18 cellular contexts compared by ENCODE assay signal in the genomic region with DNA sequence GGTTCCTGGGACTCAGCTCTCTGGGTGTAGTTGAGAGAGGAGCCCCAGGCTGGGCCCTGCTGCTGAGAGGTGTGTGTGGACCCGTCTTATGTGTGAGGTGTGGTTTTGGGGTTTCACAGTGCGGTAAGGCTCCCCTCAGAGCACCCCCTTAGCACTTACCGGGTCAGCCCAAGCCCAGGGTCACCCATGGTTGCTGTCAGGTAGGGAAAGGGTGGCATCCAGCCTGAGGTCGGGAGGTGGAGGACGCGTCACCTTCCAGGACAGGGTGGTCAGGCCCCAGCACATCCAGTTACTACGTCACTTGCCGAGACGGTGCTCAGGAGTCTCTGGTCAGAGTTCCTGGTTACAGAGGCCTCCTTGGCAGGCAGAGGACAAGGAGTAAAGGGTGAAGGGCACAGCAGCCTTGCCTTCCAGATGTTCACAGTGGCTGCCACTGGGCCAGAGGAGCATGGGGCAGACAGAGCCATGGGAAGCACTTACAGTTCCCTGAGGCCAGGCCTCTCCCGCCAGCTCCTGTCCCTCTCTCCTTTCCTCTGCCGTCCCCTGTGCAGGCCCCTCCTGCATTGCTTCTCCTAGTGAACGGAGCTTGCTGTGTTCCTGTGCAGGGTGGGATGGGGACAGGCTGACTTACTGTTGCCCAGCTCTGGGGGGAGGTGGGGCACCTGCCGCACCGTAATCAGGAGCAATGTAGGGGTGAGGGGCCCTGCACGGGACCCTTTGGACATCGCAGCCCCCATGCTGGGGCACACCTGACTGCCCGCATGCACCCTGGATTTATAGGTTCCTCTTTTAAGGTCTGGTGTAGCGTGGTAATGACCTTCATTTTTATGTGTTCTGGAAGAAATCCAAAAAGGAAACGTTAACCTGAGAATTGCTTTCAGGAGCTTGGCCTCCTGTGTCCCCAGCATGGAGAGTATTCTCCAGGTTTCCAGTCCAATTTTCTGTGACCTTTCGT.
DNase-seq lines count a peak whose midpoint lies in the region; ATAC-seq and TF ChIP-seq lines count a peak whose summit lies in the region.
"Had no signal": no experiment of that assay in that cellular context is flagged by ENCODE, and none has a peak within 500 bp of the region (broad histone marks: within the 10 kb centered on the region; RNA-seq: fewer than 3 reads in every experiment).

No MANE protein-coding gene starts in this region.

- peaks cover 15% of the 10 kb centered on the region for H3K4me1 ChIP-seq in HEK293 (ENCODE audit: control insufficient read depth, insufficient read depth, low read length)

- H3K36me3 ChIP-seq in HEK293 (ENCODE audit: control insufficient read depth in 2 of 2, insufficient read depth in 1 of 2, low read length in 2 of 2) = no peaks in the 10 kb centered on the region

- peak; percentile 57 for DNase-seq in DMS153 (lab: John Stamatoyannopoulos, UW)
- DNase-seq in DMS153 treated with DMSO at 0.1 percent for 48 hours (lab: John Stamatoyannopoulos, UW; ENCODE audit: unreplicated experiment) = no peak
- DNase-seq in chondrocyte (ENCODE audit: low spot score) = peak; percentile 63
- peak; percentile 46 for DNase-seq in natural killer cell treated with Interleukin-12 subunit alpha and Interleukin-12 subunit beta and Interleukin-15 and Interleukin-18, amount 100 ng/mL, for 72 hours (ENCODE audit: low spot score)
- DNase-seq in SKM-1 treated with dmso at 0.1 percent for 144 hours (lab: John Stamatoyannopoulos, UW; ENCODE audit: unreplicated experiment) = no peak
- no peak for DNase-seq in activated gamma-delta T cell treated with Interleukin-2 at 50 U/mL for 16 hours
- DNase-seq in putamen (ENCODE audit: low spot score) = no peak
- DNase-seq: activated CD4-positive, alpha-beta T cell treated with anti-CD3 and anti-CD28 coated beads for 4 hours; activated effector memory CD4-positive, alpha-beta T cell treated with anti-CD3 and anti-CD28 coated beads, Interleukin-2, amount 50 U/mL, for 16 hours; AML-193; caudate nucleus; GM23248; NCI-H1105 treated with DMSO at 0.1 percent for 48 hours; NCI-H526 treated with DMSO at 0.1 percent for 48 hours; stimulated activated CD4-positive, alpha-beta T cell treated with anti-CD3 and anti-CD28 coated beads, Interleukin-2, amount 100 ng/mL, for 24 hours had no signal

- H3K36me3 Mint-ChIP-seq in chondrocyte (ENCODE audit: low read depth) = no peaks in the 10 kb centered on the region
- no peaks in the 10 kb centered on the region for H3K36me3 Mint-ChIP-seq in natural killer cell treated with Interleukin-12 subunit alpha and Interleukin-12 subunit beta and Interleukin-15 and Interleukin-18, amount 100 ng/mL, for 72 hours

- peak in 1 of 2 donors; percentile 39 for ATAC-seq in natural killer cell treated with Interleukin-12 subunit alpha and Interleukin-12 subunit beta and Interleukin-15 and Interleukin-18, amount 100 ng/mL, for 72 hours

- H3K27ac Mint-ChIP-seq in chondrocyte (ENCODE audit: unreplicated experiment) = no peak overlapping the region
- H3K27ac Mint-ChIP-seq in natural killer cell treated with Interleukin-12 subunit alpha and Interleukin-12 subunit beta and Interleukin-15 and Interleukin-18, amount 100 ng/mL, for 72 hours = no peak overlapping the region

- no peak overlapping the region for H3K4me3 Mint-ChIP-seq in chondrocyte (ENCODE audit: unreplicated experiment)
- no peak overlapping the region for H3K4me3 Mint-ChIP-seq in natural killer cell treated with Interleukin-12 subunit alpha and Interleukin-12 subunit beta and Interleukin-15 and Interleukin-18, amount 100 ng/mL, for 72 hours

- no peaks in the 10 kb centered on the region for H3K27me3 Mint-ChIP-seq in chondrocyte (ENCODE audit: low read depth)
- H3K27me3 Mint-ChIP-seq in natural killer cell treated with Interleukin-12 subunit alpha and Interleukin-12 subunit beta and Interleukin-15 and Interleukin-18, amount 100 ng/mL, for 72 hours = no peaks in the 10 kb centered on the region

- TF ChIP-seq CTCF in HEK293 (tag by site-specific recombination; IDR thresholded peaks at IDR 0.05) = no peak
- no peak for TF ChIP-seq CTCF in chondrocyte (IDR thresholded peaks at IDR 0.05)

- H3K9me3 ChIP-seq in HEK293 (ENCODE audit: control insufficient read depth, insufficient read depth, low read depth, low read length) = no peaks in the 10 kb centered on the region

- CTCF ChIA-PET in HEK293 (lab: Yijun Ruan, JAX) = no interaction called here

- POLR2A ChIA-PET in HEK293 (lab: Yijun Ruan, JAX) = no interaction called here

- H3K4me3 ChIP-seq in HEK293 (ENCODE audit: low read depth, low read length) = no peak overlapping the region
- H3K4me3 ChIP-seq: GM23248, lung had no signal

- H3K9me3 Mint-ChIP-seq in chondrocyte (ENCODE audit: low read depth) = no peaks in the 10 kb centered on the region
- no peaks in the 10 kb centered on the region for H3K9me3 Mint-ChIP-seq in natural killer cell treated with Interleukin-12 subunit alpha and Interleukin-12 subunit beta and Interleukin-15 and Interleukin-18, amount 100 ng/mL, for 72 hours

- peaks cover 13% of the 10 kb centered on the region for H3K4me1 Mint-ChIP-seq in chondrocyte (ENCODE audit: low read depth)
- H3K4me1 Mint-ChIP-seq in natural killer cell treated with Interleukin-12 subunit alpha and Interleukin-12 subunit beta and Interleukin-15 and Interleukin-18, amount 100 ng/mL, for 72 hours (ENCODE audit: low read depth in 2 of 2) = peaks cover 40 to 49% of the 10 kb centered on the region in 2 donors

- no peak overlapping the region for H3K27ac ChIP-seq in HEK293 (ENCODE audit: extremely low read depth, low read depth, low read length)
- H3K27ac ChIP-seq: 22Rv1, GM23248 had no signal

TF ChIP-seq in HEK293, 187 proteins besides CTCF, POLR2A, EP300 and RAD21:
- no peak for TF ChIP-seq ZNF549 (tag by site-specific recombination; IDR thresholded peaks at IDR 0.05)
- TF ChIP-seq, protein P1, sequence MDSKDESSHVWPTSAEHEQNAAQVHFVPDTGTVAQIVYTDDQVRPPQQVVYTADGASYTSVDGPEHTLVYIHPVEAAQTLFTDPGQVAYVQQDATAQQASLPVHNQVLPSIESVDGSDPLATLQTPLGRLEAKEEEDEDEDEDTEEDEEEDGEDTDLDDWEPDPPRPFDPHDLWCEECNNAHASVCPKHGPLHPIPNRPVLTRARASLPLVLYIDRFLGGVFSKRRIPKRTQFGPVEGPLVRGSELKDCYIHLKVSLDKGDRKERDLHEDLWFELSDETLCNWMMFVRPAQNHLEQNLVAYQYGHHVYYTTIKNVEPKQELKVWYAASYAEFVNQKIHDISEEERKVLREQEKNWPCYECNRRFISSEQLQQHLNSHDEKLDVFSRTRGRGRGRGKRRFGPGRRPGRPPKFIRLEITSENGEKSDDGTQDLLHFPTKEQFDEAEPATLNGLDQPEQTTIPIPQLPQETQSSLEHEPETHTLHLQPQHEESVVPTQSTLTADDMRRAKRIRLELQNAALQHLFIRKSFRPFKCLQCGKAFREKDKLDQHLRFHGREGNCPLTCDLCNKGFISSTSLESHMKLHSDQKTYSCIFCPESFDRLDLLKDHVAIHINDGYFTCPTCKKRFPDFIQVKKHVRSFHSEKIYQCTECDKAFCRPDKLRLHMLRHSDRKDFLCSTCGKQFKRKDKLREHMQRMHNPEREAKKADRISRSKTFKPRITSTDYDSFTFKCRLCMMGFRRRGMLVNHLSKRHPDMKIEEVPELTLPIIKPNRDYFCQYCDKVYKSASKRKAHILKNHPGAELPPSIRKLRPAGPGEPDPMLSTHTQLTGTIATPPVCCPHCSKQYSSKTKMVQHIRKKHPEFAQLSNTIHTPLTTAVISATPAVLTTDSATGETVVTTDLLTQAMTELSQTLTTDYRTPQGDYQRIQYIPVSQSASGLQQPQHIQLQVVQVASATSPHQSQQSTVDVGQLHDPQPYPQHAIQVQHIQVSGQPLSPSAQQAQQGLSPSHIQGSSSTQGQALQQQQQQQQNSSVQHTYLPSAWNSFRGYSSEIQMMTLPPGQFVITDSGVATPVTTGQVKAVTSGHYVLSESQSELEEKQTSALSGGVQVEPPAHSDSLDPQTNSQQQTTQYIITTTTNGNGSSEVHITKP (tag by site-specific recombination; IDR thresholded peaks at IDR 0.05) = peak; percentile 44; the same call in 1 of the 2 replicates
- peak; percentile 30; the same call in 1 of the 2 replicates for TF ChIP-seq GLIS1 (tag by site-specific recombination; IDR thresholded peaks at IDR 0.05)
- TF ChIP-seq ZIC2 (tag by site-specific recombination; IDR thresholded peaks at IDR 0.05) = peak; percentile 77
- 0 out of 2 replicates have a peak, but pooled peaks have one; percentile 25 for TF ChIP-seq OSR2 (tag by site-specific recombination; IDR thresholded peaks at IDR 0.05)
- TF ChIP-seq, protein P2, sequence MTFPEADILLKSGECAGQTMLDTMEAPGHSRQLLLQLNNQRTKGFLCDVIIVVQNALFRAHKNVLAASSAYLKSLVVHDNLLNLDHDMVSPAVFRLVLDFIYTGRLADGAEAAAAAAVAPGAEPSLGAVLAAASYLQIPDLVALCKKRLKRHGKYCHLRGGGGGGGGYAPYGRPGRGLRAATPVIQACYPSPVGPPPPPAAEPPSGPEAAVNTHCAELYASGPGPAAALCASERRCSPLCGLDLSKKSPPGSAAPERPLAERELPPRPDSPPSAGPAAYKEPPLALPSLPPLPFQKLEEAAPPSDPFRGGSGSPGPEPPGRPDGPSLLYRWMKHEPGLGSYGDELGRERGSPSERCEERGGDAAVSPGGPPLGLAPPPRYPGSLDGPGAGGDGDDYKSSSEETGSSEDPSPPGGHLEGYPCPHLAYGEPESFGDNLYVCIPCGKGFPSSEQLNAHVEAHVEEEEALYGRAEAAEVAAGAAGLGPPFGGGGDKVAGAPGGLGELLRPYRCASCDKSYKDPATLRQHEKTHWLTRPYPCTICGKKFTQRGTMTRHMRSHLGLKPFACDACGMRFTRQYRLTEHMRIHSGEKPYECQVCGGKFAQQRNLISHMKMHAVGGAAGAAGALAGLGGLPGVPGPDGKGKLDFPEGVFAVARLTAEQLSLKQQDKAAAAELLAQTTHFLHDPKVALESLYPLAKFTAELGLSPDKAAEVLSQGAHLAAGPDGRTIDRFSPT (tag by site-specific recombination; IDR thresholded peaks at IDR 0.05) = peak; percentile 17; the same call in 1 of the 2 replicates

Comparison
In these comparisons a context has a peak if more than half of its experiments do, and no peak if none do; other contexts are left out.
1. DNase-seq: peak in DMS153 (single experiment), chondrocyte (single experiment) and natural killer cell treated with Interleukin-12 subunit alpha and Interleukin-12 subunit beta and Interleukin-15 and Interleukin-18, amount 100 ng/mL, for 72 hours (single experiment); none in DMS153 treated with DMSO at 0.1 percent for 48 hours (single experiment), SKM-1 treated with dmso at 0.1 percent for 144 hours (single experiment), activated gamma-delta T cell treated with Interleukin-2 at 50 U/mL for 16 hours (single experiment) and putamen (single experiment).